Comparison of ENCODE assay signal across 19 cellular contexts in the genomic region with DNA sequence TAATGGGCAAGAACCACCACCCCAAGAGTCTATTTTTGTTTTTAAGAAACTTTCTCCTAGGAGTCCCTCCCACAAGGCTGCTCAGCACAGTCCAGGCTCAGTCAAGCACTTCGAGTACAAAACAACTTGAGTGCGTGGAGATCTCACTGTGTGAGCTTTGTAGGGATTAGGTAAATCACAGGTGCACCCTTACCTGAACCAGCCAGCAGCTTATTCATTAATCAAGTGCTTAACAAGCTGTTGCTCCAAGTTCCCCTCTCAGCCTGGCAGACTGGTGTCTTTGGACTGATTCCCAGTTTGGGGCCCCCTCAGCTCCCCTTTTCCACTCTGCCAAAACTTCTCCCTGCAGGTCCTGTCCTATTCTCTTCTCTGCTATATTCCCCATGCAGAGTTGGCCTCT.
DNase-seq lines count a peak whose midpoint lies in the region; ATAC-seq and TF ChIP-seq lines count a peak whose summit lies in the region.
"Had no signal": no experiment of that assay in that cellular context is flagged by ENCODE, and none has a peak within 500 bp of the region (broad histone marks: within the 10 kb centered on the region; RNA-seq: fewer than 3 reads in every experiment).

No MANE protein-coding gene starts in this region.

- TF ChIP-seq POLR2A in stomach (IDR thresholded peaks at IDR 0.05) = no peak
- no peak for TF ChIP-seq POLR2A in GM18505 (IDR thresholded peaks at IDR 0.05; ENCODE audit: borderline replicate concordance, extremely low read depth, insufficient read depth, insufficient read length)
- no peak for TF ChIP-seq POLR2A in vagina (IDR thresholded peaks at IDR 0.05)

- intact Hi-C loops in stomach (cut with DNase I; ENCODE audit: low total_unique reads) = no loop called here
- intact Hi-C loops in vagina (cut with DNase I) = loop anchor here (10.0 kb wide), 1 partner anchor 513 kb away; no protein-coding TSS in a partner anchor
- intact Hi-C loops in psoas muscle (cut with DNase I) = loop anchor here in 1 of 2 donors (5.0 kb wide), 1 partner anchor 521 kb away; no protein-coding TSS in a partner anchor

- no peaks in the 10 kb centered on the region for H3K9me3 ChIP-seq in hepatocyte (ENCODE audit: low read depth)
- H3K9me3 ChIP-seq in stomach = no peaks in the 10 kb centered on the region
- H3K9me3 ChIP-seq in vagina = no peaks in the 10 kb centered on the region
- no peaks in the 10 kb centered on the region for H3K9me3 ChIP-seq in psoas muscle
- H3K9me3 ChIP-seq: gastroesophageal sphincter, left ventricle myocardium inferior, ovary had no signal

- H3K9me2 ChIP-seq in hepatocyte (replicated peaks; ENCODE audit: insufficient read depth) = no peaks in the 10 kb centered on the region

- H2AFZ ChIP-seq in hepatocyte = no peak overlapping the region

- H4K20me1 ChIP-seq in hepatocyte (ENCODE audit: insufficient read depth, poor library complexity, severe bottlenecking) = no peaks in the 10 kb centered on the region

- no peaks in the 10 kb centered on the region for H3K79me2 ChIP-seq in hepatocyte

- no peak overlapping the region for H3K4me3 ChIP-seq in HL-60 (replicated peaks; ENCODE audit: insufficient read depth, low read length)
- no peak overlapping the region for H3K4me3 ChIP-seq in hepatocyte
- no peak overlapping the region for H3K4me3 ChIP-seq in stomach
- no peak overlapping the region for H3K4me3 ChIP-seq in vagina
- H3K4me3 ChIP-seq in psoas muscle = no peak overlapping the region
- H3K4me3 ChIP-seq: gastroesophageal sphincter, left ventricle myocardium inferior, ovary had no signal

- 40% methylated on average over 2 of the region's 2 CpGs for WGBS in hepatocyte (ENCODE audit: low lambda C conversion rate, missing lambda C conversion rate)
- 16 to 44% (median 28%) methylated on average over 2 of the region's 2 CpGs for WGBS in stomach, 5 donors
- WGBS in psoas muscle, 3 donors = 63 to 86% (median 70%) methylated on average over 2 of the region's 2 CpGs

- H3K36me3 ChIP-seq in hepatocyte (replicated peaks; ENCODE audit: insufficient read depth, low read depth) (no peaks in the 10 kb centered on the region), stomach (no peaks in the 10 kb centered on the region), vagina (no peaks in the 10 kb centered on the region), psoas muscle (ENCODE audit: insufficient read depth in 1 of 2, low read depth in 1 of 2) (no peaks in the 10 kb centered on the region)
- H3K36me3 ChIP-seq: gastroesophageal sphincter, left ventricle myocardium inferior, ovary had no signal

- H3K27me3 ChIP-seq in HL-60 (ENCODE audit: insufficient read depth, poor library complexity, severe bottlenecking) = no peaks in the 10 kb centered on the region
- H3K27me3 ChIP-seq in hepatocyte = no peaks in the 10 kb centered on the region
- H3K27me3 ChIP-seq in stomach = no peaks in the 10 kb centered on the region
- H3K27me3 ChIP-seq in vagina = no peaks in the 10 kb centered on the region
- H3K27me3 ChIP-seq in psoas muscle (ENCODE audit: insufficient read depth in 3 of 3, low read length in 2 of 3) = no peaks in the 10 kb centered on the region
- H3K27me3 ChIP-seq: gastroesophageal sphincter, ovary had no signal

- ATAC-seq in GM18505 (IDR thresholded peaks at IDR 0.05; ENCODE audit: unreplicated experiment) (no peak), psoas muscle (no peak)
- ATAC-seq: activated T-cell treated with anti-CD3 and anti-CD28 coated beads, Interleukin-2, amount 50 U/mL, for 72 hours; gastroesophageal sphincter; HCT116 had no signal

- no peak for TF ChIP-seq EP300 in stomach (IDR thresholded peaks at IDR 0.05)

- peak overlapping the region; percentile 35 for H3K4me2 ChIP-seq in hepatocyte

- DNase-seq in HL-60 (ENCODE audit: low read depth in 1 of 2, low spot score in 1 of 2) (no peak), NCI-H2171 (lab: John Stamatoyannopoulos, UW) (peak; percentile 36), hepatocyte (ENCODE audit: low spot score) (no peak), stomach (peak; percentile 36), vagina (ENCODE audit: extremely low spot score in 2 of 2) (no peak), psoas muscle (no peak)
- DNase-seq: activated B cell treated with CpG ODN at 0.5 μM for 24 hours; activated CD8-positive, alpha-beta memory T cell treated with anti-CD3 and anti-CD28 coated beads for 24 hours; activated T-cell treated with anti-CD3 and anti-CD28 coated beads, Interleukin-2, amount 50 U/mL, for 72 hours; GF-D8; left ventricle myocardium inferior; NCI-H1417 treated with DMSO at 0.1 percent for 48 hours; OCI-M1; ovary; SHP77 treated with DMSO at 0.1 percent for 48 hours; T-helper 2 cell had no signal

- TF ChIP-seq CTCF in HL-60 (IDR thresholded peaks at IDR 0.05; ENCODE audit: insufficient read depth, low read length) (no peak), hepatocyte (IDR thresholded peaks at IDR 0.05; ENCODE audit: poor library complexity) (no peak), stomach (IDR thresholded peaks at IDR 0.05) (no peak), vagina (IDR thresholded peaks at IDR 0.05) (no peak), psoas muscle (IDR thresholded peaks at IDR 0.05) (no peak)

- peak overlapping the region; percentile 99 for H3K27ac ChIP-seq in HL-60 (replicated peaks)
- peak overlapping the region; percentile 40 for H3K27ac ChIP-seq in hepatocyte
- peak overlapping the region in 3 of 5 donors; percentile 21 to 68 (median 42) for H3K27ac ChIP-seq in stomach
- no peak overlapping the region for H3K27ac ChIP-seq in vagina
- H3K27ac ChIP-seq in psoas muscle = no peak overlapping the region
- H3K27ac ChIP-seq: gastroesophageal sphincter, left ventricle myocardium inferior, ovary had no signal

- H3K4me1 ChIP-seq in hepatocyte (ENCODE audit: insufficient read depth) = peaks cover 37% of the 10 kb centered on the region
- H3K4me1 ChIP-seq in stomach = peaks cover 23 to 43% (median 31%) of the 10 kb centered on the region in 4 donors
- H3K4me1 ChIP-seq in vagina = peaks cover 19% of the 10 kb centered on the region
- H3K4me1 ChIP-seq in psoas muscle = peaks cover 15% of the 10 kb centered on the region

Comparison
In these comparisons a context has a peak if more than half of its experiments do, and no peak if none do; other contexts are left out.
1. DNase-seq: peak in NCI-H2171 (single experiment) and stomach (single experiment); none in HL-60 (0 of 2), hepatocyte (single experiment), vagina (0 of 2) and psoas muscle (0 of 2).
2. H3K27ac ChIP-seq: peak in HL-60 (single experiment), hepatocyte (single experiment) and stomach (3 of 5); none in vagina (single experiment) and psoas muscle (single experiment).